ENCODE assay signal across 21 cellular contexts in the genomic region with DNA sequence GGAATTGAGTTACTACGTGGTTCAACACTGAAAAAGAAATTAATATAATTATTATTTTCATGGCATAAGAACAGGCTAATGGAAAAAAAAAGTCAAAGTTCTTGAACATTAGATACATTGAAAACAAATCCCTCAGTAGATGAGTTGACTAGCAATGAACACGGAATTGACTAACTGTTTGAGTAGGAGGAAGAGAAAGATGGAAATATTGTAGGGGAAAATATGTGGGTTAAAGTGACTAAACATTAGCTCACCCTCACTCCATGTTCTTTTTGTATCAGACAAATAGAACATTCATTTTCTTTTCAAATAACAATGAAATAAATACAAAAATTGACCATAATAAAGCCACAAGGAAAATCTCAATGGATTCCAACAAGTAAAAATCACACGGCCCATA.
DNase-seq lines count a peak whose midpoint lies in the region; ATAC-seq, FAIRE-seq and TF ChIP-seq lines count a peak whose summit lies in the region.
"Had no signal": no experiment of that assay in that cellular context is flagged by ENCODE, and none has a peak within 500 bp of the region (broad histone marks: within the 10 kb centered on the region; RNA-seq: fewer than 3 reads in every experiment).

No MANE protein-coding gene starts in this region.

- H3K27me3 ChIP-seq in bronchial epithelial cell (ENCODE audit: control insufficient read depth, insufficient read depth, low read length): no peaks in the 10 kb centered on the region

- H3K4me3 ChIP-seq in bronchial epithelial cell (ENCODE audit: low read depth, low read length): no peak overlapping the region
- H3K4me3 ChIP-seq: GM12878, GM23338 had no signal

- no peaks in the 10 kb centered on the region for H3K36me3 ChIP-seq in bronchial epithelial cell (ENCODE audit: control insufficient read depth, insufficient read depth, low read length)

- no peak for ATAC-seq in GM21360 (IDR thresholded peaks at IDR 0.05; ENCODE audit: unreplicated experiment)
- ATAC-seq: GM12878, GM23338 had no signal

- DNase-seq in Ammon's horn (ENCODE audit: low spot score): peak; percentile 9
- peak; percentile 48 for DNase-seq in HT1080 (ENCODE audit: low read depth)
- DNase-seq in bronchial epithelial cell (ENCODE audit: low read depth): peak; percentile 22
- DNase-seq in iris pigment epithelial cell (ENCODE audit: low read depth): peak; percentile 59
- no peak for DNase-seq in NCI-H146 treated with DMSO at 0.1 percent for 48 hours (lab: John Stamatoyannopoulos, UW; ENCODE audit: unreplicated experiment)
- no peak for DNase-seq in amniotic stem cell (lab: John Stamatoyannopoulos, UW)
- DNase-seq in mucosa of gallbladder (ENCODE audit: low spot score): no peak
- DNase-seq: C1 segment of cervical spinal cord; DMS79 treated with DMSO at 0.1 percent for 48 hours; Kasumi-1; NCI-H1417; NCI-H2029; NCI-H2171 treated with DMSO at 0.1 percent for 48 hours; NCI-H446 treated with DMSO at 0.1 percent for 48 hours; NK-92 treated with Interleukin-12 subunit alpha and Interleukin-12 subunit beta, amount 100 ng/mL, for 24 hours had no signal

- no peak for TF ChIP-seq CTCF in bronchial epithelial cell (IDR thresholded peaks at IDR 0.05; ENCODE audit: insufficient read depth, low read length, severe bottlenecking)

- no peak for FAIRE-seq in bronchial epithelial cell (lab: Jason Lieb, UNC)
- FAIRE-seq: A204.1, G401.6, GM12878, GM18507 had no signal

Comparison
In these comparisons a context has a peak if more than half of its experiments do, and no peak if none do; other contexts are left out.
1. DNase-seq: peak in Ammon's horn (single experiment), HT1080 (single experiment), bronchial epithelial cell (single experiment) and iris pigment epithelial cell (single experiment); none in NCI-H146 treated with DMSO at 0.1 percent for 48 hours (single experiment), amniotic stem cell (single experiment) and mucosa of gallbladder (single experiment).